1 cellular context compared by ENCODE assay signal in the genomic region with DNA sequence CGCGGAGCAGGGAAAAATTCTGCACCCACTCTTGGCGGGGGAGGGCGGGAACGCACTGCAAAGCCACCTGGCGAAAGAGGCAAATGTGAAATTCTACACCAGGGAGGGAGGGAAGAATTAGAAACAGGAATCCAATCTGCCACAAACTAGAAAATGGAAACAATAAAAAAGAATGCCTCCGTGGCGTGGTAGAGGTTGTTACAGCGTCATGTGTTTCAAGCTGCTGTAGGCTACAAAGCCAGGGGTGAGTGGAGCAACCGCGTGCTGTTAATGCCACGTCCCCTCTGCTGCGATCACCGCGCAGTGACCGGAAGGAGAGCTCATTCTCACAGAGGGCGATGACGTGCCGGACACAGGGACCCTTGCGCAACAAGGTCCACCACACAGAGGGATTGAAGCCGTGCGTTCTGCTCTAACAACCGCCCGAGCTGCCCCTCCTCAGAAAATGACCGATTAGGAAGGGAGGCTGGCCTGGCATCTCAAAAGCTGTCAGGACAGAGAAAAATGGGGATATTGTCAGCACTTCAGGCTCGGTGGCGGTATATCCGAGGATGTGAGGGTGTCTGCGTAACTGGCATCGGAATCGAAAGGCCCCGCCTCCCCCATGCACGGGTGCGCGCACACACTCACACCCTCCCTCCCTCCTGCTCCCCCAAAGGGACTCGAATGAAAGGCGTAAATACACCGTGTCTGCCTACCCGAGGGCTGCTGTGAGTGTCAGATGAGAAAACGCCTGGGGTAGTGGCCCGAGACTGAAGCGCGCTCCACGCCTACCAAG.
TF ChIP-seq lines count a peak whose summit lies in the region.

No MANE protein-coding gene starts in this region.

TF ChIP-seq in HepG2, 621 proteins besides CTCF, POLR2A, EP300 and RAD21 (continued from another document):
- TF ChIP-seq TRAFD1 (CRISPR knock-in tag; IDR thresholded peaks at IDR 0.05; ENCODE audit: borderline replicate concordance), result peak; percentile 76; the same call in 1 of the 2 replicates
- peak; percentile 53; the same call in 1 of the 2 replicates for TF ChIP-seq SAP130 (CRISPR knock-in tag; IDR thresholded peaks at IDR 0.05; ENCODE audit: low read depth)
- no peak for TF ChIP-seq ZNF567 (CRISPR knock-in tag; IDR thresholded peaks at IDR 0.05; ENCODE audit: borderline replicate concordance)
- TF ChIP-seq POLR2AphosphoS5 (IDR thresholded peaks at IDR 0.05; ENCODE audit: low read depth, low read length), result no peak
- TF ChIP-seq ZNF556 (CRISPR knock-in tag; IDR thresholded peaks at IDR 0.05; ENCODE audit: borderline replicate concordance), result no peak
- TF ChIP-seq ZNF441 (CRISPR knock-in tag; IDR thresholded peaks at IDR 0.05; ENCODE audit: borderline replicate concordance), result no peak
- TF ChIP-seq NFYB (CRISPR knock-in tag; IDR thresholded peaks at IDR 0.05), result no peak
- TF ChIP-seq FOXK2 (IDR thresholded peaks at IDR 0.05), result no peak
- no peak for TF ChIP-seq MTA1 (CRISPR knock-in tag; IDR thresholded peaks at IDR 0.05; ENCODE audit: borderline replicate concordance)
- TF ChIP-seq PAXIP1 (CRISPR knock-in tag; conservative IDR thresholded peaks at IDR 0.05), result no peak
- no peak for TF ChIP-seq ZNF333 (CRISPR knock-in tag; IDR thresholded peaks at IDR 0.05; ENCODE audit: borderline replicate concordance)
- 0 out of 2 replicates have a peak, but pooled peaks have one; percentile 54 for TF ChIP-seq SPEN (CRISPR knock-in tag; IDR thresholded peaks at IDR 0.05; ENCODE audit: low read depth)
- TF ChIP-seq CREB1 (IDR thresholded peaks at IDR 0.05), result peak; percentile 62
- TF ChIP-seq CREB1 (CRISPR knock-in tag; IDR thresholded peaks at IDR 0.05), result no peak
- no peak for TF ChIP-seq ZNF784 (CRISPR knock-in tag; IDR thresholded peaks at IDR 0.05; ENCODE audit: borderline replicate concordance)
- TF ChIP-seq ETV5 (CRISPR knock-in tag; IDR thresholded peaks at IDR 0.05; ENCODE audit: borderline replicate concordance), result peak; percentile 87
- no peak for TF ChIP-seq ZNF713 (CRISPR knock-in tag; IDR thresholded peaks at IDR 0.05)
- TF ChIP-seq SRSF4 (IDR thresholded peaks at IDR 0.05; ENCODE audit: low read depth, low read length, poor library complexity, severe bottlenecking), result no peak
- TF ChIP-seq, protein P1, sequence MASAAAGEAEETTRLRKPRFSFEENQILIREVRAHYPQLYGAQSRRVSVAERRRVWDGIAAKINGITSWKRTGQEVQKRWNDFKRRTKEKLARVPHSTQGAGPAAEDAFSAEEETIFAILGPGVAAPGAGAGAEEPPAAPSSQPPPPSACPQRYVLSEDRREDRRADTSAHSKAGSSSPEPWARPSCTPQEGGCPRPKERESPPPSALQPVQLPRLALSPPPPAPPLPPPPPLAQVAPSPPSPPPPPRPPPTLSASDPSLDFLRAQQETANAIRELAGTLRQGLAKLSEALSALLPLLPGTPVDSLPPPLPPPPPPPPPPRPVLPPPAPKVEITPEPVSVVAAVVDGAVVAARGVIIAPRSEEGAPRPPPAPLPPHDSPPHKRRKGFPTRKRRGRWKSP (CRISPR knock-in tag; IDR thresholded peaks at IDR 0.05), result no peak
- TF ChIP-seq GATAD2A (CRISPR knock-in tag; IDR thresholded peaks at IDR 0.05), result peak; percentile 66
- TF ChIP-seq, protein P2, sequence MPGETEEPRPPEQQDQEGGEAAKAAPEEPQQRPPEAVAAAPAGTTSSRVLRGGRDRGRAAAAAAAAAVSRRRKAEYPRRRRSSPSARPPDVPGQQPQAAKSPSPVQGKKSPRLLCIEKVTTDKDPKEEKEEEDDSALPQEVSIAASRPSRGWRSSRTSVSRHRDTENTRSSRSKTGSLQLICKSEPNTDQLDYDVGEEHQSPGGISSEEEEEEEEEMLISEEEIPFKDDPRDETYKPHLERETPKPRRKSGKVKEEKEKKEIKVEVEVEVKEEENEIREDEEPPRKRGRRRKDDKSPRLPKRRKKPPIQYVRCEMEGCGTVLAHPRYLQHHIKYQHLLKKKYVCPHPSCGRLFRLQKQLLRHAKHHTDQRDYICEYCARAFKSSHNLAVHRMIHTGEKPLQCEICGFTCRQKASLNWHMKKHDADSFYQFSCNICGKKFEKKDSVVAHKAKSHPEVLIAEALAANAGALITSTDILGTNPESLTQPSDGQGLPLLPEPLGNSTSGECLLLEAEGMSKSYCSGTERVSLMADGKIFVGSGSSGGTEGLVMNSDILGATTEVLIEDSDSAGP (CRISPR knock-in tag; IDR thresholded peaks at IDR 0.05; ENCODE audit: borderline replicate concordance), result 0 out of 2 replicates have a peak, but pooled peaks have one; percentile 37
- TF ChIP-seq ARNT (IDR thresholded peaks at IDR 0.05), result no peak
- TF ChIP-seq RCOR2 (CRISPR knock-in tag; IDR thresholded peaks at IDR 0.05), result no peak
- TF ChIP-seq IRF9 (CRISPR knock-in tag; IDR thresholded peaks at IDR 0.05; ENCODE audit: borderline replicate concordance), result peak; percentile 79; the same call in 1 of the 2 replicates
- peak; percentile 68; the same call in 1 of the 2 replicates for TF ChIP-seq RNF2 (conservative IDR thresholded peaks at IDR 0.05; ENCODE audit: low read depth)
- peak; percentile 46; the same call in 1 of the 2 replicates for TF ChIP-seq SRY (CRISPR knock-in tag; IDR thresholded peaks at IDR 0.05)
- peak; percentile 61; the same call in 1 of the 2 replicates for TF ChIP-seq KDM2A (CRISPR knock-in tag; IDR thresholded peaks at IDR 0.05; ENCODE audit: borderline replicate concordance, low read depth)
- no peak for TF ChIP-seq TSC22D2 (CRISPR knock-in tag; IDR thresholded peaks at IDR 0.05; ENCODE audit: borderline replicate concordance)
- no peak; the same call in 2 of the 3 replicates for TF ChIP-seq MXI1 (IDR thresholded peaks at IDR 0.05; ENCODE audit: borderline replicate concordance, low read depth, low read length)
- no peak for TF ChIP-seq KDM6A (CRISPR knock-in tag; IDR thresholded peaks at IDR 0.05; ENCODE audit: low read depth)
- TF ChIP-seq HDAC1 (CRISPR knock-in tag; IDR thresholded peaks at IDR 0.05), result peak; percentile 59; the same call in 1 of the 2 replicates
- no peak for TF ChIP-seq ATF7 (IDR thresholded peaks at IDR 0.05)
- no peak for TF ChIP-seq ATF7 (CRISPR knock-in tag; IDR thresholded peaks at IDR 0.05)
- peak; percentile 98 for TF ChIP-seq CEBPB (IDR thresholded peaks at IDR 0.05; ENCODE audit: borderline replicate concordance, low read depth, low read length)
- TF ChIP-seq PHF8 (CRISPR knock-in tag; IDR thresholded peaks at IDR 0.05), result no peak
